7 cellular contexts compared by ENCODE assay signal in the genomic region with DNA sequence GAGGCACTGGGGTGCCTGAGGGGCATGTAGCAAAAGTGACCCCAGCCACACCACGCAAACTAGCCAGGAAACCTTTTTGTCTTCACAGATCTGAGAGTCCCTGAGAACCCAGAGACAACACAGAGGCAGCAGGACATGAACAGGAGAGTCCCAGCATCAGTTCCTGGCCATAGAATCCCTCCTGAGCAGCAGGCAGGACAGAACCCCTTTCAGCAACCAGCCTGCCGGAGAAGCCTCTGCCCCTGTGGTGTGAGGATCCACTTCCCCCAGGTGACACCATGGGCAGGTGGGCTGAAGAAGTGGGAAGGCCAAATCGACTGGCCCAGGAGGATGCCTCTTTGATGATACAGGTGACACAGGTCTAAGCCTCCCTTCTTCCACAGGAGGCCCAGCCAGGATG.
DNase-seq lines count a peak whose midpoint lies in the region; ATAC-seq and TF ChIP-seq lines count a peak whose summit lies in the region.
"Not testable (repeated sequence)": the region's sequence is repeated elsewhere in the genome, so short reads cannot be mapped to it uniquely, and the experiment has no call there.

No MANE protein-coding gene starts in this region.

- H3K4me3 ChIP-seq in CD4-positive, alpha-beta memory T cell (ENCODE audit: low read length in 2 of 2); coronary artery: not testable (repeated sequence)
- peak overlapping the region; percentile 13 for H3K4me3 ChIP-seq in naive thymus-derived CD4-positive, alpha-beta T cell (ENCODE audit: low read length)

- TF ChIP-seq CTCF in coronary artery (IDR thresholded peaks at IDR 0.05) = not testable (repeated sequence)

- DNase-seq in CD4-positive, alpha-beta memory T cell; activated CD4-positive, alpha-beta memory T cell treated with anti-CD3 and anti-CD28 coated beads, Interleukin-2, amount 10 ng/mL, durations not matched to agents 7 days and 5 days; naive thymus-derived CD4-positive, alpha-beta T cell: not testable (repeated sequence)
- DNase-seq in activated CD8-positive, alpha-beta memory T cell treated with anti-CD3 and anti-CD28 coated beads for 24 hours = peak; percentile 55
- peak; percentile 62 for DNase-seq in activated effector memory CD4-positive, alpha-beta T cell treated with anti-CD3 and anti-CD28 coated beads, Interleukin-2, amount 50 U/mL, for 16 hours
- peak; percentile 31 for DNase-seq in coronary artery (ENCODE audit: low spot score)
- DNase-seq in cardiac septum (ENCODE audit: low spot score) = peak; percentile 31

- not testable (repeated sequence) for H3K9me3 Mint-ChIP-seq in CD4-positive, alpha-beta memory T cell; activated CD4-positive, alpha-beta memory T cell treated with anti-CD3 and anti-CD28 coated beads, Interleukin-2, amount 10 ng/mL, durations not matched to agents 7 days and 5 days; naive thymus-derived CD4-positive, alpha-beta T cell

- POLR2A ChIA-PET in CD4-positive, alpha-beta memory T cell (lab: Charles Lee; ENCODE audit: partially characterized antibody); activated CD4-positive, alpha-beta memory T cell treated with anti-CD3 and anti-CD28 coated beads, Interleukin-2, amount 10 ng/mL, durations not matched to agents 7 days and 5 days (lab: Charles Lee); naive thymus-derived CD4-positive, alpha-beta T cell (lab: Charles Lee): not testable (repeated sequence)

- ATAC-seq in naive thymus-derived CD4-positive, alpha-beta T cell = not testable (repeated sequence)

- H3K36me3 ChIP-seq in CD4-positive, alpha-beta memory T cell (ENCODE audit: insufficient read depth, low read length); naive thymus-derived CD4-positive, alpha-beta T cell (ENCODE audit: control insufficient read depth in 2 of 3, insufficient read depth in 3 of 3, low read length in 3 of 3): not testable (repeated sequence)

- H3K4me3 Mint-ChIP-seq in CD4-positive, alpha-beta memory T cell = peak overlapping the region in 4 of 8 donors; percentile 15 to 64 (median 38)
- not testable (repeated sequence) for H3K4me3 Mint-ChIP-seq in activated CD4-positive, alpha-beta memory T cell treated with anti-CD3 and anti-CD28 coated beads, Interleukin-2, amount 10 ng/mL, durations not matched to agents 7 days and 5 days
- H3K4me3 Mint-ChIP-seq in naive thymus-derived CD4-positive, alpha-beta T cell = peak overlapping the region in 6 of 10 donors; percentile 25 to 64 (median 29)

- peaks cover 6 to 25% (median 19%) of the 10 kb centered on the region in 4 donors for H3K4me1 Mint-ChIP-seq in CD4-positive, alpha-beta memory T cell
- peaks cover 18% of the 10 kb centered on the region for H3K4me1 Mint-ChIP-seq in activated CD4-positive, alpha-beta memory T cell treated with anti-CD3 and anti-CD28 coated beads, Interleukin-2, amount 10 ng/mL, durations not matched to agents 7 days and 5 days
- H3K4me1 Mint-ChIP-seq in naive thymus-derived CD4-positive, alpha-beta T cell = peaks cover 11 to 33% (median 17%) of the 10 kb centered on the region in 7 donors

- H3K36me3 Mint-ChIP-seq in CD4-positive, alpha-beta memory T cell; activated CD4-positive, alpha-beta memory T cell treated with anti-CD3 and anti-CD28 coated beads, Interleukin-2, amount 10 ng/mL, durations not matched to agents 7 days and 5 days (ENCODE audit: low read depth); naive thymus-derived CD4-positive, alpha-beta T cell: not testable (repeated sequence)

- H3K27me3 ChIP-seq in CD4-positive, alpha-beta memory T cell (ENCODE audit: insufficient read depth, low read length); naive thymus-derived CD4-positive, alpha-beta T cell (ENCODE audit: control insufficient read depth in 2 of 2, insufficient read depth in 2 of 2, low read length in 2 of 2): not testable (repeated sequence)

- H3K4me1 ChIP-seq in CD4-positive, alpha-beta memory T cell (ENCODE audit: insufficient read depth, low read length) = peaks cover 22% of the 10 kb centered on the region
- H3K4me1 ChIP-seq in naive thymus-derived CD4-positive, alpha-beta T cell (ENCODE audit: control insufficient read depth in 2 of 2, insufficient read depth in 2 of 2, low read length in 2 of 2) = not testable (repeated sequence)

- H3K9me3 ChIP-seq in CD4-positive, alpha-beta memory T cell (ENCODE audit: control insufficient read depth in 1 of 2, low read length in 2 of 2); naive thymus-derived CD4-positive, alpha-beta T cell (ENCODE audit: control insufficient read depth in 2 of 3, low read length in 3 of 3): not testable (repeated sequence)

- H3K27ac ChIP-seq in CD4-positive, alpha-beta memory T cell (ENCODE audit: low read depth, low read length) = peak overlapping the region; percentile 15
- H3K27ac ChIP-seq in coronary artery = not testable (repeated sequence)
- H3K27ac ChIP-seq in naive thymus-derived CD4-positive, alpha-beta T cell (ENCODE audit: low read depth, low read length) = peak overlapping the region; percentile 49

- not testable (repeated sequence) for H3K27me3 Mint-ChIP-seq in CD4-positive, alpha-beta memory T cell; activated CD4-positive, alpha-beta memory T cell treated with anti-CD3 and anti-CD28 coated beads, Interleukin-2, amount 10 ng/mL, durations not matched to agents 7 days and 5 days; naive thymus-derived CD4-positive, alpha-beta T cell

- peak overlapping the region in 3 of 7 donors; percentile 12 to 57 (median 43) for H3K27ac Mint-ChIP-seq in CD4-positive, alpha-beta memory T cell
- peak overlapping the region; percentile 40 for H3K27ac Mint-ChIP-seq in activated CD4-positive, alpha-beta memory T cell treated with anti-CD3 and anti-CD28 coated beads, Interleukin-2, amount 10 ng/mL, durations not matched to agents 7 days and 5 days
- H3K27ac Mint-ChIP-seq in naive thymus-derived CD4-positive, alpha-beta T cell = not testable (repeated sequence)

- CTCF ChIA-PET in CD4-positive, alpha-beta memory T cell (lab: Charles Lee; ENCODE audit: partially characterized antibody); activated CD4-positive, alpha-beta memory T cell treated with anti-CD3 and anti-CD28 coated beads, Interleukin-2, amount 10 ng/mL, durations not matched to agents 7 days and 5 days (lab: Charles Lee); naive thymus-derived CD4-positive, alpha-beta T cell (lab: Charles Lee): not testable (repeated sequence)

- intact Hi-C loops in CD4-positive, alpha-beta memory T cell (cut with micrococcal nuclease); cardiac septum (cut with DNase I); naive thymus-derived CD4-positive, alpha-beta T cell (cut with micrococcal nuclease): not testable (repeated sequence)
